In genomic region chr14:20441466-20441865, GRCh38 we compare ENCODE assay signal across 9 cellular contexts.
"Had no signal": no experiment of that assay in that cellular context is flagged by ENCODE, and none has a peak within 500 bp of the region (broad histone marks: within the 10 kb centered on the region; RNA-seq: fewer than 3 reads in every experiment).

No MANE protein-coding gene starts in this region.

- H3K9me3 ChIP-seq: breast epithelium, tibial artery, vagina had no signal

- DNase-seq: aorta, dorsolateral prefrontal cortex, glutamatergic neuron, tibial artery had no signal

- H3K27ac ChIP-seq: breast epithelium, dorsolateral prefrontal cortex, skin epidermis, tibial artery, vagina, VCaP had no signal

- H3K36me3 ChIP-seq: breast epithelium had no signal

- H3K9me3 Mint-ChIP-seq: activated naive CD4-positive, alpha-beta T cell treated with anti-CD3 and anti-CD28 coated beads, Interleukin-2, amount 50 U/mL, for 72 hours had no signal

- H3K4me1 ChIP-seq: breast epithelium, tibial artery, vagina had no signal

- H3K27me3 ChIP-seq: breast epithelium, dorsolateral prefrontal cortex, tibial artery, vagina had no signal

- H3K4me3 ChIP-seq: breast epithelium, dorsolateral prefrontal cortex, skin epidermis, tibial artery, vagina had no signal
